ENCODE assay signal across 33 cellular contexts in genomic region chr4:133124746-133125145, GRCh38. TPM values are rescaled to one million over a fixed set of nuclear protein-coding genes. Genes with fewer than 3 reads are reported as not detected.
"Had no signal": no experiment of that assay in that cellular context is flagged by ENCODE, and none has a peak within 500 bp of the region (broad histone marks: within the 10 kb centered on the region; RNA-seq: fewer than 3 reads in every experiment).

No MANE protein-coding gene starts in this region.

- H3K27me3 ChIP-seq: adrenal gland, body of pancreas, esophagus muscularis mucosa, foreskin keratinocyte, gastrocnemius medialis, heart left ventricle had no signal

- H3K9me3 ChIP-seq: adrenal gland, body of pancreas, esophagus muscularis mucosa, gastrocnemius medialis, heart left ventricle had no signal

- H3K4me3 ChIP-seq: adrenal gland, body of pancreas, esophagus muscularis mucosa, gastrocnemius medialis, heart left ventricle had no signal

- H3K27ac ChIP-seq: adrenal gland, body of pancreas, esophagus muscularis mucosa, foreskin keratinocyte, gastrocnemius medialis, heart left ventricle had no signal

- DNase-seq: activated CD4-positive, alpha-beta memory T cell treated with anti-CD3 and anti-CD28 coated beads for 36 hours; activated CD4-positive, alpha-beta T cell treated with anti-CD3 and anti-CD28 coated beads for 36 hours; activated CD4-positive, alpha-beta T cell treated with anti-CD3 and anti-CD28 coated beads, Interleukin-2, amount 10 ng/mL, durations not matched to agents 24 days and 14 days; activated CD4-positive, CD25-positive, alpha-beta regulatory T cell; activated CD4-positive, CD25-positive, alpha-beta regulatory T cell treated with anti-CD3 and anti-CD28 coated beads, Interleukin-2, amount 50 U/mL, for 72 hours; activated CD8-positive, alpha-beta memory T cell treated with anti-CD3 and anti-CD28 coated beads, Interleukin-2, amount 10 ng/mL, durations not matched to agents 7 days and 5 days; activated CD8-positive, alpha-beta memory T cell treated with anti-CD3 and anti-CD28 coated beads, Interleukin-2, amount 50 U/mL, for 4 hours; activated CD8-positive, alpha-beta T cell treated with anti-CD3 and anti-CD28 coated beads, Interleukin-2, amount 10 ng/mL, durations not matched to agents 7 days and 5 days; activated gamma-delta T cell; activated naive CD4-positive, alpha-beta T cell; activated naive CD4-positive, alpha-beta T cell treated with anti-CD3 and anti-CD28 coated beads, Interleukin-2, amount 10 ng/mL, durations not matched to agents 7 days and 5 days; activated T-cell treated with anti-CD3 and anti-CD28 coated beads, Interleukin-2, amount 50 U/mL, for 1 hour; activated T-cell treated with anti-CD3 and anti-CD28 coated beads, Interleukin-2, amount 50 U/mL, for 48 hours; amygdala; body of pancreas; caudate nucleus; cortex of kidney; dermis blood vessel endothelial cell; effector CD4-positive, alpha-beta T cell; effector memory CD8-positive, alpha-beta T cell; erythroblast; foreskin keratinocyte; gastrocnemius medialis; glutamatergic neuron; heart left ventricle; T-helper 1 cell; T-helper 17 cell; T1000 had no signal

- ATAC-seq: activated CD4-positive, alpha-beta T cell treated with anti-CD3 and anti-CD28 coated beads for 36 hours; activated CD8-positive, alpha-beta memory T cell treated with anti-CD3 and anti-CD28 coated beads, Interleukin-2, amount 10 ng/mL, durations not matched to agents 7 days and 5 days; activated CD8-positive, alpha-beta T cell treated with anti-CD3 and anti-CD28 coated beads, Interleukin-2, amount 10 ng/mL, durations not matched to agents 7 days and 5 days; activated naive CD4-positive, alpha-beta T cell treated with anti-CD3 and anti-CD28 coated beads, Interleukin-2, amount 50 U/mL, for 72 hours; body of pancreas; effector memory CD8-positive, alpha-beta T cell; foreskin keratinocyte; gastrocnemius medialis; heart left ventricle; T-helper 17 cell had no signal

- H3K4me1 ChIP-seq: adrenal gland, body of pancreas, esophagus muscularis mucosa, foreskin keratinocyte, gastrocnemius medialis, heart left ventricle had no signal

- H3K36me3 ChIP-seq: adrenal gland, esophagus muscularis mucosa, gastrocnemius medialis, heart left ventricle had no signal

RNA-seq across cellular contexts. Expression of gene PCDH10, which starts 24.3 kb away (rescaled TPM):
- total RNA-seq: activated CD4-positive, alpha-beta memory T cell treated with anti-CD3 and anti-CD28 coated beads for 36 hours; activated CD4-positive, alpha-beta T cell treated with anti-CD3 and anti-CD28 coated beads for 36 hours; activated CD4-positive, alpha-beta T cell treated with anti-CD3 and anti-CD28 coated beads, Interleukin-2, amount 10 ng/mL, durations not matched to agents 24 days and 14 days; activated CD8-positive, alpha-beta memory T cell treated with anti-CD3 and anti-CD28 coated beads for 36 hours; activated CD8-positive, alpha-beta memory T cell treated with anti-CD3 and anti-CD28 coated beads, Interleukin-2, amount 10 ng/mL, durations not matched to agents 7 days and 5 days; activated CD8-positive, alpha-beta T cell treated with anti-CD3 and anti-CD28 coated beads, Interleukin-2, amount 10 ng/mL, durations not matched to agents 7 days and 5 days; activated naive CD4-positive, alpha-beta T cell treated with anti-CD3 and anti-CD28 coated beads, Interleukin-2, amount 50 U/mL, for 72 hours; activated T-helper 1 cell treated with anti-CD3 and anti-CD28 coated beads, Interleukin-12 subunit alpha, Interleukin-12 subunit beta, Interleukin-2, Interleukin-4 antibody, amounts not matched to agents 30 ng/mL and 10 ng/mL and 1 ng/mL, durations not matched to agents 14 hours and 24 hours and 36 hours; foreskin keratinocyte; T-helper 17 cell had no signal
